Comparison of ENCODE assay signal across 8 cellular contexts in genomic region chr15:73273181-73274002, GRCh38.
DNase-seq lines count a peak whose midpoint lies in the region; ATAC-seq and TF ChIP-seq lines count a peak whose summit lies in the region.

No MANE protein-coding gene starts in this region.

- H3K4me3 Mint-ChIP-seq in T-helper 17 cell = peak overlapping the region; percentile 9
- H3K4me3 Mint-ChIP-seq in MCF 10A (ENCODE audit: unreplicated experiment) = no peak overlapping the region

- H3K9me3 Mint-ChIP-seq in MCF 10A (ENCODE audit: unreplicated experiment) = no peaks in the 10 kb centered on the region

- H3K27ac Mint-ChIP-seq in T-helper 17 cell (peak overlapping the region; percentile 32), MCF 10A (ENCODE audit: low read depth, unreplicated experiment) (no peak overlapping the region)

- POLR2A ChIA-PET in MCF 10A (lab: Yijun Ruan, JAX) = interaction anchor here (0.5 to 1.1 kb wide), 2 partner anchors 32 to 514 kb away, joined by 3 to 4 read pairs; no protein-coding TSS in a partner anchor

- DNase-seq in Right ventricle myocardium inferior (ENCODE audit: missing footprints) (no peak), cardiac septum (ENCODE audit: low spot score) (no peak), NCI-H1048 (lab: John Stamatoyannopoulos, UW) (peak; percentile 15), T-helper 17 cell (peak in 2 of 3 donors; percentile 10 to 20), MCF 10A (ENCODE audit: unreplicated experiment) (peak; percentile 74), iris pigment epithelial cell (ENCODE audit: low read depth) (peak; percentile 66)
- peak; percentile 57 for DNase-seq in stimulated activated CD4-positive, alpha-beta T cell treated with anti-CD3 and anti-CD28 coated beads, Interleukin-15, amount 100 ng/mL, for 24 hours

- CTCF ChIA-PET in MCF 10A (lab: Yijun Ruan, JAX) = interaction anchor here (0.6 to 3.4 kb wide), 21 partner anchors 8 to 1111 kb away, joined by 3 to 24 read pairs (median 5); no protein-coding TSS in a partner anchor

- peak; percentile 71 for TF ChIP-seq CTCF in MCF 10A (IDR thresholded peaks at IDR 0.05; ENCODE audit: unreplicated experiment)

- intact Hi-C loops in Right ventricle myocardium inferior (cut with DNase I) (loop anchor here (5.0 to 10.0 kb wide), 3 partner anchors 36 to 549 kb away; partner anchors contain the start of gene ADPGK), cardiac septum (cut with DNase I) (loop anchor here (5.0 kb wide), 2 partner anchors 36 to 486 kb away; no protein-coding TSS in a partner anchor), MCF 10A (cut with micrococcal nuclease) (loop anchor here (1.0 to 2.0 kb wide), 3 partner anchors 32 to 551 kb away; no protein-coding TSS in a partner anchor)

- H3K27me3 Mint-ChIP-seq in T-helper 17 cell (no peaks in the 10 kb centered on the region), MCF 10A (ENCODE audit: insufficient read depth, unreplicated experiment) (no peaks in the 10 kb centered on the region)

- ATAC-seq in Right ventricle myocardium inferior (peak; percentile 64), T-helper 17 cell (peak; percentile 75), HG03280 (IDR thresholded peaks at IDR 0.05; ENCODE audit: unreplicated experiment) (no peak)

- no TSS peak for BruUV-seq in MCF 10A (replicated peaks; lab: Mats Ljungman, UMichigan)

- no peaks in the 10 kb centered on the region for H3K9me3 ChIP-seq in T-helper 17 cell (ENCODE audit: control insufficient read depth, low read length, poor library complexity, severe bottlenecking)

- H3K36me3 Mint-ChIP-seq in T-helper 17 cell (ENCODE audit: low read depth) = no peaks in the 10 kb centered on the region
- no peaks in the 10 kb centered on the region for H3K36me3 Mint-ChIP-seq in MCF 10A (ENCODE audit: insufficient read depth, unreplicated experiment)

- H3K4me1 Mint-ChIP-seq in T-helper 17 cell (peaks cover 2% of the 10 kb centered on the region), MCF 10A (ENCODE audit: insufficient read depth, unreplicated experiment) (no peaks in the 10 kb centered on the region)

Comparison
In these comparisons a context has a peak if more than half of its experiments do, and no peak if none do; other contexts are left out.
1. DNase-seq: peak in NCI-H1048 (single experiment), T-helper 17 cell (2 of 3), MCF 10A (single experiment), iris pigment epithelial cell (single experiment) and stimulated activated CD4-positive, alpha-beta T cell treated with anti-CD3 and anti-CD28 coated beads, Interleukin-15, amount 100 ng/mL, for 24 hours (single experiment); none in Right ventricle myocardium inferior (single experiment) and cardiac septum (single experiment).